ENCODE assay signal across 3 cellular contexts in genomic region chr1:167947733-167948132, GRCh38.
A peak's percentile ranks its signal among the peaks of the same experiment; 100 is the strongest.
TF ChIP-seq lines count a peak whose summit lies in the region.

No MANE protein-coding gene starts in this region.

TF ChIP-seq in GM23338, 12 proteins besides CTCF, POLR2A, EP300 and RAD21 (continues in another document):
- TF ChIP-seq CREB1 (CRISPR knock-in tag; IDR thresholded peaks at IDR 0.05; ENCODE audit: low read depth) = no peak
- TF ChIP-seq ZNF462 (CRISPR knock-in tag; IDR thresholded peaks at IDR 0.05) = no peak
- no peak for TF ChIP-seq ETS1 (IDR thresholded peaks at IDR 0.05)

TF ChIP-seq in WTC11, 78 proteins besides CTCF, POLR2A, EP300 and RAD21:
- TF ChIP-seq NFE2L1 (CRISPR knock-in tag; IDR thresholded peaks at IDR 0.05) (no peak), ZBTB43 (CRISPR knock-in tag; IDR thresholded peaks at IDR 0.05) (no peak), ZMAT4 (CRISPR knock-in tag; IDR thresholded peaks at IDR 0.05) (no peak), HMGXB4 (CRISPR knock-in tag; IDR thresholded peaks at IDR 0.05) (no peak), ELF4 (CRISPR knock-in tag; IDR thresholded peaks at IDR 0.05; ENCODE audit: low read depth) (no peak), ZNF121 (CRISPR knock-in tag; IDR thresholded peaks at IDR 0.05) (no peak), NR2C2 (CRISPR knock-in tag; IDR thresholded peaks at IDR 0.05) (no peak), MAX (CRISPR knock-in tag; IDR thresholded peaks at IDR 0.05) (no peak)

TF ChIP-seq in HepG2, 621 proteins besides CTCF, POLR2A, EP300 and RAD21:
- TF ChIP-seq ZNF383 (CRISPR knock-in tag; IDR thresholded peaks at IDR 0.05; ENCODE audit: borderline replicate concordance) (no peak), SAP130 (CRISPR knock-in tag; IDR thresholded peaks at IDR 0.05; ENCODE audit: low read depth) (0 out of 2 replicates have a peak, but pooled peaks have one; percentile 18), ZBTB46 (CRISPR knock-in tag; IDR thresholded peaks at IDR 0.05; ENCODE audit: borderline replicate concordance) (no peak), HIVEP1 (CRISPR knock-in tag; IDR thresholded peaks at IDR 0.05) (no peak), SOX13 (IDR thresholded peaks at IDR 0.05) (no peak), SOX13 (CRISPR knock-in tag; conservative IDR thresholded peaks at IDR 0.05 in 1 of 2, IDR thresholded peaks at IDR 0.05 in 1 of 2) (0 out of 4 replicates have a peak, but pooled peaks of 1 of the 2 experiments have one; percentile 32), MAFF (IDR thresholded peaks at IDR 0.05; ENCODE audit: low read depth, low read length) (no peak), ELK4 (CRISPR knock-in tag; IDR thresholded peaks at IDR 0.05; ENCODE audit: borderline replicate concordance) (no peak), HNF4A (CRISPR knock-in tag; IDR thresholded peaks at IDR 0.05) (peak; percentile 46; the same call in 1 of the 2 replicates), GRHL1 (CRISPR knock-in tag; conservative IDR thresholded peaks at IDR 0.05) (no peak), ZNF646 (CRISPR knock-in tag; IDR thresholded peaks at IDR 0.05) (peak; percentile 43; the same call in 1 of the 2 replicates)
TF ChIP-seq in HepG2: peak in this region for 4.
